In the genomic region with DNA sequence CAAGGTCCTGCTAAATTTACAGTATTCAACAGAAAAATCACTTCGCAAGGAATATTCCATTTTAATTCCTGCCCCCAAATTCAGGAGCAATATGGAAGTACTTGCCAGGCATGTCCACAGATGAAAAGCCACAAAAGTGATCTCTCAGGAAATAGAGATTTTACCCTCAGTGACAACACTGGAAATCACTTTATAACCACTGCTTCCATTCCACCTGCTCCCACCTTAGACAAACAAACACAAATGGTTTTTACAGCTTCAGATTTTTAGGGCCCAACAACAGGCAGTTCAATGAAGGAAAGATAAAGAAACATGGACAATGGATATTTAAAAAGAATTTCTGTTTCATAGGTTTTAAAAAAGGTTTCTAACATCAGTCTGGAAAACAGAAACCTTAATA, we compare ENCODE assay signal across 21 cellular contexts.
"Had no signal": no experiment of that assay in that cellular context is flagged by ENCODE, and none has a peak within 500 bp of the region (broad histone marks: within the 10 kb centered on the region; RNA-seq: fewer than 3 reads in every experiment).

No MANE protein-coding gene starts in this region.

- ATAC-seq: naive thymus-derived CD4-positive, alpha-beta T cell; natural killer cell treated with Interleukin-12 subunit alpha and Interleukin-12 subunit beta and Interleukin-15 and Interleukin-18, amount 100 ng/mL, for 72 hours; sciatic nerve; stimulated activated effector memory CD8-positive, alpha-beta T cell treated with anti-CD3 and anti-CD28 coated beads, Interleukin-12 subunit alpha, Interleukin-12 subunit beta, amount 100 ng/mL, for 72 hours; upper lobe of right lung had no signal

- H3K4me3 ChIP-seq: left ventricle myocardium inferior, lung, ovary, right atrium auricular region, spleen, suprapubic skin, thoracic aorta, tibial artery, upper lobe of right lung had no signal

- H3K9me3 ChIP-seq: left ventricle myocardium inferior, ovary, right atrium auricular region, spleen, suprapubic skin, thoracic aorta, tibial artery, upper lobe of right lung had no signal

- H3K4me1 ChIP-seq: left ventricle myocardium inferior, right atrium auricular region, suprapubic skin, upper lobe of right lung had no signal

- H3K36me3 ChIP-seq: left ventricle myocardium inferior, ovary, right atrium auricular region, spleen, suprapubic skin, thoracic aorta, tibial artery, upper lobe of right lung had no signal

- H3K27me3 ChIP-seq: ovary, right atrium auricular region, spleen, suprapubic skin, tibial artery, upper lobe of right lung had no signal

- H3K27ac ChIP-seq: left ventricle myocardium inferior, ovary, right atrium auricular region, spleen, suprapubic skin, thoracic aorta, tibial artery, upper lobe of right lung had no signal

- DNase-seq: hypothalamus; immature natural killer cell; kidney; left ventricle myocardium inferior; mesendoderm; naive thymus-derived CD4-positive, alpha-beta T cell; ovary; small intestine; spleen; stimulated activated CD4-positive, alpha-beta T cell treated with anti-CD3 and anti-CD28 coated beads, Interleukin-4, amount 100 ng/mL, for 24 hours; stimulated activated naive CD4-positive, alpha-beta T cell; tibial artery; trophoblast cell; upper lobe of right lung had no signal
